14 cellular contexts compared by ENCODE assay signal in the genomic region with DNA sequence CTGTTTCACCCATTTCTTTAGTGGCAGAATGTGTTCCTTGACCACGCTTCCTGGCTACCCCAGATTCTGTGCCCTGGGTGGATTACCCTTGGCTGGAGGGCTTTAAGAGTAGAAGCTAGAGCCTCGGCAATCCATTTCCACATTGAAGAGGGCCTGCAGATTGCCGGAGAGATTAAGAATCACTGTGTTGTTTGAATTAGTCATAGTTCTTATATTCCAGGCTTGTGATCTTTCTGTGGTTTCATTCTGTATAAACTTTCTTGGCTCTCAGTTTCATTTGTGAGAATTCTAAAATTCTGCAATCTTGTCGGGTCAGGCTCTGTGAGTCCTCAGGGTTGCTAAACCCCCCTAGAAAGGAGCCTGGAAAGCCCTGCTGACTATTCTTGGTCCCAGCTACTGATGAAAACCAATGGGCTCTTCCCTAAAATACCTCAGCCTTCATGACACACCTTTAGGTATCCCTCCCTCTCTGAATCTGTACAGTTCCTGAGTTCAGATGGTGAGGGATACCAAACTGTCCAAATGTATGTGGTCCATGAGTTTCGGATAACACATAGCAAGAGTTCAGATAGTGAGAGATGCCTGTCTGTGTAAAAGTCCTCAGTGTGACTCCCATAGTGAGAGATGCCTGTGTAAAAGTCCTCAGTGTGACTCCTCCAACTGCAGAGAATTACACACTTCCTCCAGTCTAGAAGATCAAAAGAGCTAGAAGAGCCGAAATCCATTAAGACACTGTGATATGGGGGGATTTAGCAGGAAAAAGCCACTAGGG. TPM values are rescaled to one million over a fixed set of nuclear protein-coding genes. Genes with fewer than 3 reads are reported as not detected.
A peak's percentile ranks its signal among the peaks of the same experiment; 100 is the strongest.
DNase-seq lines count a peak whose midpoint lies in the region; ATAC-seq and FAIRE-seq lines count a peak whose summit lies in the region.
"Had no signal": no experiment of that assay in that cellular context is flagged by ENCODE, and none has a peak within 500 bp of the region (broad histone marks: within the 10 kb centered on the region; RNA-seq: fewer than 3 reads in every experiment).

No MANE protein-coding gene starts in this region.

- peak; percentile 53 for FAIRE-seq in GM18507 (lab: Jason Lieb, UNC)

- H3K9me3 Mint-ChIP-seq in activated naive CD8-positive, alpha-beta T cell (ENCODE audit: low read depth): no peaks in the 10 kb centered on the region
- H3K9me3 Mint-ChIP-seq: activated CD8-positive, alpha-beta T cell treated with anti-CD3 and anti-CD28 coated beads for 36 hours; endodermal cell had no signal

- H3K27ac ChIP-seq in ACC112 (ENCODE audit: low read depth, low read length): peak overlapping the region; percentile 73
- H3K27ac ChIP-seq: left ventricle myocardium inferior had no signal

- ATAC-seq in Right ventricle myocardium inferior (no peak), GM18498 (IDR thresholded peaks at IDR 0.05; ENCODE audit: unreplicated experiment) (no peak)
- ATAC-seq: activated CD8-positive, alpha-beta T cell treated with anti-CD3 and anti-CD28 coated beads for 36 hours had no signal

- DNase-seq in GM18507 (ENCODE audit: extremely low spot score, insufficient read length, low read depth) (no peak), hepatic stellate cell (ENCODE audit: low spot score) (peak; percentile 85), activated gamma-delta T cell treated with Interleukin-2 at 50 U/mL for 16 hours (no peak), Right ventricle myocardium inferior (ENCODE audit: missing footprints) (no peak)
- DNase-seq in effector CD8-positive, alpha-beta T cell (lab: John Stamatoyannopoulos, UW): no peak
- DNase-seq: activated CD8-positive, alpha-beta T cell treated with anti-CD3 and anti-CD28 coated beads for 36 hours; DMS 273 treated with DMSO at 0.1 percent for 48 hours; endodermal cell; left ventricle myocardium inferior; MV-4-11; uterus had no signal

- H3K4me1 Mint-ChIP-seq in activated naive CD8-positive, alpha-beta T cell (ENCODE audit: low read depth): peaks cover 51% of the 10 kb centered on the region

- H3K36me3 Mint-ChIP-seq in activated naive CD8-positive, alpha-beta T cell: peaks cover 23% of the 10 kb centered on the region

- peaks cover 21% of the 10 kb centered on the region for H3K4me1 ChIP-seq in ACC112 (ENCODE audit: control insufficient read depth, insufficient read depth, low read length, unreplicated experiment)
- H3K4me1 ChIP-seq: uterus had no signal

- H3K79me2 ChIP-seq in ACC112 (ENCODE audit: control insufficient read depth, insufficient read depth, low read length, unreplicated experiment): no peaks in the 10 kb centered on the region

- H3K27ac Mint-ChIP-seq in activated naive CD8-positive, alpha-beta T cell: peak overlapping the region; percentile 96
- H3K27ac Mint-ChIP-seq: endodermal cell had no signal

- H3K27me3 Mint-ChIP-seq in activated naive CD8-positive, alpha-beta T cell: no peaks in the 10 kb centered on the region
- H3K27me3 Mint-ChIP-seq: activated CD8-positive, alpha-beta T cell treated with anti-CD3 and anti-CD28 coated beads for 36 hours had no signal

- H2AFZ ChIP-seq in ACC112 (ENCODE audit: low read length, unreplicated experiment): no peak overlapping the region

- H3K4me3 ChIP-seq in ACC112 (ENCODE audit: low read depth, low read length): peak overlapping the region; percentile 56
- H3K4me3 ChIP-seq: left ventricle myocardium inferior, uterus had no signal

- H3K27me3 ChIP-seq in ACC112 (ENCODE audit: insufficient read depth, low read length): no peaks in the 10 kb centered on the region
- H3K27me3 ChIP-seq: uterus had no signal

- peak overlapping the region; percentile 33 for H3K4me3 Mint-ChIP-seq in activated naive CD8-positive, alpha-beta T cell
- H3K4me3 Mint-ChIP-seq: activated CD8-positive, alpha-beta T cell treated with anti-CD3 and anti-CD28 coated beads for 36 hours; endodermal cell had no signal

- H3K36me3 ChIP-seq in ACC112 (ENCODE audit: insufficient read depth, low read length): no peaks in the 10 kb centered on the region
- H3K36me3 ChIP-seq: left ventricle myocardium inferior, uterus had no signal

- intact Hi-C loops in Right ventricle myocardium inferior (cut with DNase I): no loop called here

RNA-seq across cellular contexts. Expression of a gene that starts 4.3 kb away (rescaled TPM):
- 20.0 TPM for total RNA-seq in Right ventricle myocardium inferior

RNA-seq across cellular contexts. Expression of a gene that starts 56.0 kb away (rescaled TPM):
- 13.1 TPM for total RNA-seq in Right ventricle myocardium inferior

RNA-seq across cellular contexts. Expression of a gene that starts 56.2 kb away (rescaled TPM):
- total RNA-seq in Right ventricle myocardium inferior: 22.1 TPM
